Comparison of ENCODE assay signal across 9 cellular contexts in the genomic region with DNA sequence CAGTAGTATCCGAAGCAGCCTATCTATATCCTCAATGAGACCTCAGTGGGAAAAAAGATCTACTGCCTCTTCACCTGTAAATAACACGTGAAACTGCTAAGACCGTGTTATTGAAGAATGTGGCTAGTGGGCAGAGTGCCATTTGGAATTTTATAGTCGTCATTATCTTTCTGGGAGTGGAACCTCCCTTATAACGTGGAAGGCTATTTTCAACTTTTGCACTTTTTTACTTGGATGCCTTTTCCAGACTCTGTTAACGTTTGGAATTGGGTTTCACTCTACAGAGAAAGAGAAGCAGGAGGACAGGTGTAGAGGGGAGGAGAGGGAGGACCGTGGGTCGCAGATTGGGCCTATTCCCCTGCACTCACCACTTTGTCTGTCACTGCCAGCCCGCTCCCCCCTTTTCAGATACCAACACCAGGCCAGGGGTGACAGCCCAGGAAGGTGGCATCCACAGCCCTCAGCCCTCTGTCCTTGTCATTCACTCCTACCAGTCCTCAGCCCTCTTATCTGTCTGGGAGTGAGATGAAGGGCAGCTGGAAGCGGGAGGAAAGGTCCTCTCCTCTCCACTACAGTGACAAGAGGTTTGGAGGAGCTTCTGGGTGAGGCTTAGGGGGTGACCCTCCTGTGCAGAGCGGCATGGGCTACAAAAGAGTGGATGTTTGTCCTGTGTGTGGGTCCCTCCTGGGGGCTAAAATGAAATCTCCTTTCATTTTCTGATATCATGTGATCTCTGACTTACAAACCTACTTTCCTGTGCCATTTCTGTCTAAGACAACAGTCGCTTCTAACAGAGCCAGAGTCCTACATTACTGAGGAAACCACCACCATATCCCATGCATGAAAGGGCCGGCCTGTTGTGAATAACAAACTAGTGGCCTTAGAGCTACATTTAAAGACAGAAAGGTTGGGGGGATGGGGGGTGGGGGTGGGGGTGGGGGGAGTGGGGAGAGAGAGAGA. TPM values are rescaled to one million over a fixed set of nuclear protein-coding genes. Genes with fewer than 3 reads are reported as not detected.
DNase-seq lines count a peak whose midpoint lies in the region; ATAC-seq and TF ChIP-seq lines count a peak whose summit lies in the region.
"Had no signal": no experiment of that assay in that cellular context is flagged by ENCODE, and none has a peak within 500 bp of the region (broad histone marks: within the 10 kb centered on the region; RNA-seq: fewer than 3 reads in every experiment).

No MANE protein-coding gene starts in this region.

- no peaks in the 10 kb centered on the region for H3K36me3 ChIP-seq in CD8-positive, alpha-beta memory T cell (ENCODE audit: insufficient read depth, low read length)
- H3K36me3 ChIP-seq in GM23338 (ENCODE audit: insufficient read depth) (no peaks in the 10 kb centered on the region), muscle layer of duodenum (ENCODE audit: control insufficient read depth in 1 of 2, insufficient read depth in 2 of 2, low read length in 2 of 2) (no peaks in the 10 kb centered on the region)

- H3K9me2 ChIP-seq in GM23338 (ENCODE audit: insufficient read depth): no peaks in the 10 kb centered on the region

- peak overlapping the region; percentile 4 to 88 (median 46) for H3K27ac Mint-ChIP-seq in CD8-positive, alpha-beta memory T cell
- no peak overlapping the region for H3K27ac Mint-ChIP-seq in GM23338
- peak overlapping the region; percentile 8 for H3K27ac Mint-ChIP-seq in activated CD8-positive, alpha-beta T cell treated with anti-CD3 and anti-CD28 coated beads for 36 hours

- DNase-seq in CD8-positive, alpha-beta memory T cell: no peak
- no peak for DNase-seq in GM23338 (ENCODE audit: low spot score)
- DNase-seq in activated CD8-positive, alpha-beta T cell treated with anti-CD3 and anti-CD28 coated beads for 36 hours: no peak
- DNase-seq in NCI-H82 (lab: John Stamatoyannopoulos, UW): no peak
- no peak for DNase-seq in NK-92 treated with Interleukin-12 subunit alpha and Interleukin-12 subunit beta, amount 100 ng/mL, for 24 hours (lab: John Stamatoyannopoulos, UW)
- no peak for DNase-seq in OCI-M1 (lab: John Stamatoyannopoulos, UW)
- no peak for DNase-seq in NCI-H526 treated with DMSO at 0.1 percent for 48 hours (lab: John Stamatoyannopoulos, UW)
- DNase-seq: NCI-H226 had no signal

- peak overlapping the region; percentile 22 for H3K4me3 ChIP-seq in CD8-positive, alpha-beta memory T cell (ENCODE audit: low read length)
- peak overlapping the region; percentile 20 for H3K4me3 ChIP-seq in GM23338
- peak overlapping the region in 1 of 2 donors; percentile 7 for H3K4me3 ChIP-seq in muscle layer of duodenum (ENCODE audit: low read depth in 1 of 2, low read length in 2 of 2)

- POLR2A ChIA-PET in CD8-positive, alpha-beta memory T cell (lab: Charles Lee): interaction anchor here (0.5 to 0.6 kb wide), 2 partner anchors 561 to 861 kb away, joined by 3 read pairs; no protein-coding TSS in a partner anchor
- POLR2A ChIA-PET in activated CD8-positive, alpha-beta T cell treated with anti-CD3 and anti-CD28 coated beads for 36 hours (lab: Charles Lee): interaction anchor here (0.6 kb wide), 1 partner anchor 87 kb away, joined by 3 read pairs; no protein-coding TSS in a partner anchor

- H3K9me3 Mint-ChIP-seq in CD8-positive, alpha-beta memory T cell: no peaks in the 10 kb centered on the region
- H3K9me3 Mint-ChIP-seq in GM23338: no peaks in the 10 kb centered on the region
- no peaks in the 10 kb centered on the region for H3K9me3 Mint-ChIP-seq in activated CD8-positive, alpha-beta T cell treated with anti-CD3 and anti-CD28 coated beads for 36 hours

- peaks cover 0 to 10% (median 8%) of the 10 kb centered on the region in 3 donors for H3K36me3 Mint-ChIP-seq in CD8-positive, alpha-beta memory T cell
- peaks cover 10% of the 10 kb centered on the region for H3K36me3 Mint-ChIP-seq in GM23338 (ENCODE audit: low read depth)
- H3K36me3 Mint-ChIP-seq in activated CD8-positive, alpha-beta T cell treated with anti-CD3 and anti-CD28 coated beads for 36 hours (ENCODE audit: low read depth): no peaks in the 10 kb centered on the region

- H3F3A ChIP-seq in GM23338 (replicated peaks; ENCODE audit: low read depth): peaks cover 7% of the 10 kb centered on the region

- H4K20me1 ChIP-seq in GM23338 (replicated peaks; ENCODE audit: insufficient read depth): 0 out of 2 replicates have a peak, but pooled peaks cover 6% of the 10 kb centered on the region

- H3K79me2 ChIP-seq in GM23338 (replicated peaks; ENCODE audit: insufficient read depth): no peaks in the 10 kb centered on the region

- H3K27me3 ChIP-seq in CD8-positive, alpha-beta memory T cell (ENCODE audit: insufficient read depth, low read length, poor library complexity, severe bottlenecking): no peaks in the 10 kb centered on the region
- no peaks in the 10 kb centered on the region for H3K27me3 ChIP-seq in GM23338 (ENCODE audit: insufficient read depth)
- no peaks in the 10 kb centered on the region for H3K27me3 ChIP-seq in muscle layer of duodenum (ENCODE audit: low read depth, low read length)

- intact Hi-C loops in activated CD8-positive, alpha-beta T cell treated with anti-CD3 and anti-CD28 coated beads for 36 hours (cut with micrococcal nuclease): loop anchor here (2.0 kb wide), 1 partner anchor 113 kb away; no protein-coding TSS in a partner anchor

- CTCF ChIA-PET in CD8-positive, alpha-beta memory T cell (lab: Charles Lee): interaction anchor here (0.5 to 4.6 kb wide), 4 partner anchors 32 to 380 kb away, joined by 3 to 22 read pairs (median 4); no protein-coding TSS in a partner anchor
- CTCF ChIA-PET in activated CD8-positive, alpha-beta T cell treated with anti-CD3 and anti-CD28 coated beads for 36 hours (lab: Charles Lee): interaction anchor here (1.1 to 19.6 kb wide), 8 partner anchors 8 to 112 kb away, joined by 3 to 237 read pairs (median 4); no protein-coding TSS in a partner anchor

- no peaks in the 10 kb centered on the region for H3K9me3 ChIP-seq in CD8-positive, alpha-beta memory T cell (ENCODE audit: low read length)
- H3K9me3 ChIP-seq in muscle layer of duodenum (ENCODE audit: control insufficient read depth in 1 of 2, low read length in 2 of 2): no peaks in the 10 kb centered on the region

- no peak overlapping the region for H3K27ac ChIP-seq in CD8-positive, alpha-beta memory T cell (ENCODE audit: low read depth, low read length)
- peak overlapping the region; percentile 57 for H3K27ac ChIP-seq in GM23338 (ENCODE audit: low read depth)
- peak overlapping the region; percentile 35 for H3K27ac ChIP-seq in muscle layer of duodenum (ENCODE audit: low read length)

- peak overlapping the region in 5 of 7 donors; percentile 18 to 70 (median 66) for H3K4me3 Mint-ChIP-seq in CD8-positive, alpha-beta memory T cell
- H3K4me3 Mint-ChIP-seq in GM23338: peak overlapping the region; percentile 48
- no peak overlapping the region for H3K4me3 Mint-ChIP-seq in activated CD8-positive, alpha-beta T cell treated with anti-CD3 and anti-CD28 coated beads for 36 hours

- peak overlapping the region; percentile 65 for H3K4me2 ChIP-seq in GM23338

- H3K4me1 ChIP-seq in CD8-positive, alpha-beta memory T cell (ENCODE audit: insufficient read depth, low read length): peaks cover 26% of the 10 kb centered on the region
- H3K4me1 ChIP-seq in GM23338 (ENCODE audit: insufficient read depth) (peaks cover 34% of the 10 kb centered on the region), muscle layer of duodenum (ENCODE audit: control insufficient read depth in 1 of 2, insufficient read depth in 2 of 2, low read length in 2 of 2) (peaks cover 0 to 4% of the 10 kb centered on the region in 2 donors)

- peaks cover 21 to 25% (median 23%) of the 10 kb centered on the region in 3 donors for H3K4me1 Mint-ChIP-seq in CD8-positive, alpha-beta memory T cell
- peaks cover 35% of the 10 kb centered on the region for H3K4me1 Mint-ChIP-seq in GM23338
- peaks cover 23% of the 10 kb centered on the region for H3K4me1 Mint-ChIP-seq in activated CD8-positive, alpha-beta T cell treated with anti-CD3 and anti-CD28 coated beads for 36 hours (ENCODE audit: low read depth)

- TF ChIP-seq CTCF in GM23338 (conservative IDR thresholded peaks at IDR 0.05; ENCODE audit: low read depth in 2 of 2): no peak
- TF ChIP-seq CTCF in activated CD8-positive, alpha-beta T cell treated with anti-CD3 and anti-CD28 coated beads for 36 hours (IDR thresholded peaks at IDR 0.05): no peak

- ATAC-seq in GM23338: peak; percentile 11; the same call in 1 of the 3 replicates
- peak; percentile 57 for ATAC-seq in activated CD8-positive, alpha-beta T cell treated with anti-CD3 and anti-CD28 coated beads for 36 hours

- no peaks in the 10 kb centered on the region for H3K27me3 Mint-ChIP-seq in CD8-positive, alpha-beta memory T cell
- no peaks in the 10 kb centered on the region for H3K27me3 Mint-ChIP-seq in GM23338 (ENCODE audit: insufficient read depth, low read depth, poor library complexity)
- H3K27me3 Mint-ChIP-seq in activated CD8-positive, alpha-beta T cell treated with anti-CD3 and anti-CD28 coated beads for 36 hours: no peaks in the 10 kb centered on the region

- no peak overlapping the region for H2AFZ ChIP-seq in GM23338

TF ChIP-seq in GM23338, 12 proteins besides CTCF, POLR2A, EP300 and RAD21 (continues in another document):
- TF ChIP-seq NANOG (IDR thresholded peaks at IDR 0.05; ENCODE audit: borderline replicate concordance): no peak

RNA-seq across cellular contexts. Expression of gene CEP68, which starts 23.9 kb away (rescaled TPM):
- total RNA-seq in CD8-positive, alpha-beta memory T cell: 1 to 10 TPM; 7.2 to 7.4 TPM
- polyA plus RNA-seq in CD8-positive, alpha-beta memory T cell: 24.7 TPM
- total RNA-seq in GM23338 (2014; rRNA removed; shearing (Covaris generic)): 20.7 and 24.4 TPM in 2 replicates
- polyA plus RNA-seq in GM23338 (2016; fragmentation: Nextera tagmentation; extraction: Ambion mirVana): 11.8 and 13.0 TPM in 2 replicates
- total RNA-seq in activated CD8-positive, alpha-beta T cell treated with anti-CD3 and anti-CD28 coated beads for 36 hours: 1 to 10 TPM; 6.0 to 6.3 TPM

RNA-seq across cellular contexts. Expression of gene SLC1A4, which starts 43.1 kb away (rescaled TPM):
- total RNA-seq in CD8-positive, alpha-beta memory T cell: 10 to 100 TPM; 21.2 to 21.3 TPM
- polyA plus RNA-seq in CD8-positive, alpha-beta memory T cell: 1.9 TPM
- total RNA-seq in GM23338 (2014; rRNA removed; shearing (Covaris generic)): 2.2 and 2.7 TPM in 2 replicates
- polyA plus RNA-seq in GM23338 (2016; fragmentation: Nextera tagmentation; extraction: Ambion mirVana): 1.3 TPM in 2 replicates
- total RNA-seq in activated CD8-positive, alpha-beta T cell treated with anti-CD3 and anti-CD28 coated beads for 36 hours: 10 to 100 TPM; 14.6 to 14.9 TPM
